ENCODE assay signal across 9 cellular contexts in genomic region chr22:25332386-25332785, GRCh38.
"Had no signal": no experiment of that assay in that cellular context is flagged by ENCODE, and none has a peak within 500 bp of the region (broad histone marks: within the 10 kb centered on the region; RNA-seq: fewer than 3 reads in every experiment).

No MANE protein-coding gene starts in this region.

- H3K9me3 Mint-ChIP-seq: H9 had no signal

- H3K4me3 Mint-ChIP-seq: H9 had no signal

- H3K4me3 ChIP-seq: GM23248, K562 had no signal

- ATAC-seq: K562 had no signal

- H3K9ac ChIP-seq: GM23248 had no signal

- FAIRE-seq: H54, HTR-8/SVneo, K562 had no signal

- H2AFZ ChIP-seq: GM23248 had no signal

- H3K27ac ChIP-seq: GM23248 had no signal

- DNase-seq: GM23248, GOT3, H9, HCEC 1CT, IMR-90, KG1 had no signal

- H3K27ac Mint-ChIP-seq: H9 had no signal
